8 cellular contexts compared by ENCODE assay signal in the genomic region with DNA sequence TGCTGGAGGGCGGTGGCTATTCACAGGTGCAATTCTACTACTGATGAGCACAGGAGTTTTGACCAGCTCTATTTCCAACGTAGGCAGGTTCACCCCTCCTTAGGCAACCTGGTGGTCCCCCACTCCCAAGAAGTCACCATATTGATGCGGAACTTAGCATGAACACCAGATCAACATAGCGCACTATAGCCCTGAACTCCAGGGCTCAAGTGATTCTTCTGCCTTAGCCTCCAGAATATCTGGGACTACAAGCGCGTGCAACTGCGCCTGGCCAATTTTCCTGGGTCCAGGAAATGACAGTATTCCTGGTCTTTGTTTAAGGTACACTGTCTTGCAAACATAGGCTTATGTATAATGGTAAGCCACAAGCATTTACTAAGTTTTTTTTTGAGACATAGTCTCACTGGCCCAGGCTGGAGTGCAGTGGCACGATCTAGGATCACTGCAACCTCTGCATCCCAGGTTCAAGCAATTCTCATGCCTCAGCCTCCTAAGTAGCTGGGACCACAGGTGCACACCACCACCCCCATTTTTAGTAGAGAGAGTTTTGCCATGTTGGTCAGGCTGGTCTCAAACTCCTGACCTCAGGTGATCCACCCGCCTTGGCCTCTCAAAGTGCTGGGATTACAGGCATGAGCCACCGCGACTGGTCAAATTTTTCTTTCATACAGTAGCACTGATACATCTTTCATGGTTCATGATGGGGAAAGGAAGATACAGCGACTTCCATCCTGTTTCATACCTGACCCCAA. TPM values are rescaled to one million over a fixed set of nuclear protein-coding genes. Genes with fewer than 3 reads are reported as not detected.
DNase-seq lines count a peak whose midpoint lies in the region; ATAC-seq and TF ChIP-seq lines count a peak whose summit lies in the region.

No MANE protein-coding gene starts in this region.

- peaks cover 9% of the 10 kb centered on the region for H3K36me3 ChIP-seq in endodermal cell (ENCODE audit: control insufficient read depth, insufficient read depth, low read length)
- H3K36me3 ChIP-seq in osteoblast (ENCODE audit: insufficient read depth, low read length): peaks cover 7% of the 10 kb centered on the region

- H3K27me3 Mint-ChIP-seq in CD4-positive, alpha-beta T cell: no peaks in the 10 kb centered on the region
- no peaks in the 10 kb centered on the region for H3K27me3 Mint-ChIP-seq in endodermal cell (ENCODE audit: insufficient read depth)

- H3K9ac ChIP-seq in endodermal cell (ENCODE audit: extremely low read depth, low read length, poor library complexity, severe bottlenecking): no peak overlapping the region

- peaks cover 49% of the 10 kb centered on the region for H3K36me3 Mint-ChIP-seq in CD4-positive, alpha-beta T cell (ENCODE audit: low read depth)
- peaks cover 17% of the 10 kb centered on the region for H3K36me3 Mint-ChIP-seq in endodermal cell (ENCODE audit: low read depth)

- ATAC-seq in CD4-positive, alpha-beta T cell (ENCODE audit: poor library complexity): no peak
- ATAC-seq in GM19455 (IDR thresholded peaks at IDR 0.05; ENCODE audit: unreplicated experiment): no peak
- no peak for ATAC-seq in HG03196 (IDR thresholded peaks at IDR 0.05; ENCODE audit: unreplicated experiment)
- ATAC-seq in HG03442 (IDR thresholded peaks at IDR 0.05; ENCODE audit: unreplicated experiment): no peak

- H3K27me3 ChIP-seq in CD4-positive, alpha-beta T cell (ENCODE audit: control insufficient read depth, insufficient read depth, low read length): no peaks in the 10 kb centered on the region
- H3K27me3 ChIP-seq in endodermal cell (ENCODE audit: control insufficient read depth, insufficient read depth, low read length, poor library complexity, severe bottlenecking) (no peaks in the 10 kb centered on the region), osteoblast (ENCODE audit: insufficient read depth, low read length) (no peaks in the 10 kb centered on the region)

- peak overlapping the region; percentile 83 for H3K4me3 Mint-ChIP-seq in CD4-positive, alpha-beta T cell
- peak overlapping the region; percentile 45 for H3K4me3 Mint-ChIP-seq in endodermal cell

- peak overlapping the region; percentile 98 for H3K27ac Mint-ChIP-seq in CD4-positive, alpha-beta T cell
- H3K27ac Mint-ChIP-seq in endodermal cell: peak overlapping the region; percentile 95

- peak overlapping the region; percentile 80 for H3K4me2 ChIP-seq in osteoblast (ENCODE audit: insufficient read depth, low read length)

- 91 to 96% methylated on average over 8 to 12 of the region's 12 CpGs for WGBS in endodermal cell (ENCODE audit: insufficient coverage in 1 of 2, insufficient read length in 1 of 2), 2 experiments

- no peak for DNase-seq in CD4-positive, alpha-beta T cell
- no peak for DNase-seq in RWPE1 (ENCODE audit: low spot score)
- no peak for DNase-seq in endodermal cell
- no peak for DNase-seq in osteoblast (ENCODE audit: insufficient read length, low spot score, missing footprints)
- DNase-seq in middle frontal gyrus (ENCODE audit: extremely low spot score, low spot score): no peak

- H3K4me1 Mint-ChIP-seq in CD4-positive, alpha-beta T cell (ENCODE audit: low read depth): peaks cover 90% of the 10 kb centered on the region
- peaks cover 55% of the 10 kb centered on the region for H3K4me1 Mint-ChIP-seq in endodermal cell

- H3K4me3 ChIP-seq in endodermal cell (ENCODE audit: low read length): peak overlapping the region; percentile 64
- no peak overlapping the region for H3K4me3 ChIP-seq in osteoblast (ENCODE audit: insufficient read depth, low read length)

- H3K9me3 ChIP-seq in CD4-positive, alpha-beta T cell (ENCODE audit: control insufficient read depth, low read length): no peaks in the 10 kb centered on the region
- H3K9me3 ChIP-seq in endodermal cell (ENCODE audit: control insufficient read depth, low read length) (no peaks in the 10 kb centered on the region), osteoblast (ENCODE audit: low read depth, low read length) (no peaks in the 10 kb centered on the region)

- no peaks in the 10 kb centered on the region for H3K9me3 Mint-ChIP-seq in CD4-positive, alpha-beta T cell
- H3K9me3 Mint-ChIP-seq in endodermal cell: no peaks in the 10 kb centered on the region

- intact Hi-C loops in CD4-positive, alpha-beta T cell (cut with DNase I, micrococcal nuclease): no loop called here

- CTCF ChIA-PET in CD4-positive, alpha-beta T cell (lab: Charles Lee): interaction anchor here (1.0 to 3.1 kb wide), 4 partner anchors 8 to 55 kb away, joined by 3 to 19 read pairs (median 4); partner anchors contain the start of gene MCL1
- CTCF ChIA-PET in RWPE1 (lab: Yijun Ruan, JAX): no interaction called here

- H2AFZ ChIP-seq in osteoblast (ENCODE audit: low read length): no peak overlapping the region

- H3K79me2 ChIP-seq in osteoblast (ENCODE audit: insufficient read depth, low read length): peaks cover 30% of the 10 kb centered on the region

- no peak for TF ChIP-seq CTCF in CD4-positive, alpha-beta T cell (IDR thresholded peaks at IDR 0.05)
- TF ChIP-seq CTCF in RWPE1 (conservative IDR thresholded peaks at IDR 0.05; ENCODE audit: low read depth): no peak
- no peak for TF ChIP-seq CTCF in endodermal cell (conservative IDR thresholded peaks at IDR 0.05)
- no peak for TF ChIP-seq CTCF in osteoblast (IDR thresholded peaks at IDR 0.05; ENCODE audit: extremely low read depth, low read depth, low read length)

- POLR2A ChIA-PET in CD4-positive, alpha-beta T cell (lab: Charles Lee): interaction anchor here (1.0 to 15.4 kb wide), 12 partner anchors 2 to 680 kb away, joined by 3 to 1538 read pairs (median 4); partner anchors contain the start of genes ADAMTSL4, ENSA, FALEC and MCL1
- POLR2A ChIA-PET in RWPE1 (lab: Yijun Ruan, JAX; ENCODE audit: low non-redundant PET): interaction anchor here (1.9 kb wide), 1 partner anchor 12 kb away, joined by 16 read pairs; the partner anchor contains the start of gene MCL1

- H3K4me1 ChIP-seq in endodermal cell (ENCODE audit: control insufficient read depth, insufficient read depth, low read length) (peaks cover 14% of the 10 kb centered on the region), osteoblast (ENCODE audit: insufficient read depth, low read length) (peaks cover 79% of the 10 kb centered on the region)

- H3K27ac ChIP-seq in CD4-positive, alpha-beta T cell (ENCODE audit: low read depth, low read length): peak overlapping the region; percentile 97
- peak overlapping the region; percentile 100 for H3K27ac ChIP-seq in RWPE1
- peak overlapping the region; percentile 99 for H3K27ac ChIP-seq in endodermal cell (ENCODE audit: low read depth, low read length)
- peak overlapping the region; percentile 93 for H3K27ac ChIP-seq in osteoblast (ENCODE audit: low read depth, low read length)

- H4K20me1 ChIP-seq in osteoblast (ENCODE audit: insufficient read depth, low read length): peaks cover 5% of the 10 kb centered on the region

RNA-seq across cellular contexts. Expression of gene MCL1, which starts 12.6 kb away (rescaled TPM):
- 100 to 1,000 TPM; 737 to 747 TPM for total RNA-seq in CD4-positive, alpha-beta T cell
- 100 to 1,000 TPM; 133 to 173 TPM for total RNA-seq in endodermal cell
- polyA plus RNA-seq in endodermal cell (2013, experiment 1 of 2): 132 TPM
- polyA plus RNA-seq in endodermal cell (2013, experiment 2 of 2): 134 TPM
- 168 and 176 TPM in 2 replicates for total RNA-seq in osteoblast

RNA-seq across cellular contexts. Expression of gene ADAMTSL4, which starts 17.6 kb away (rescaled TPM):
- under 1 TPM; 0.16 to 0.22 TPM for total RNA-seq in CD4-positive, alpha-beta T cell
- total RNA-seq in endodermal cell: 1 to 10 TPM; 3.7 to 3.9 TPM
- polyA plus RNA-seq in endodermal cell (2013, experiment 1 of 2): 2.9 TPM
- 1.5 TPM for polyA plus RNA-seq in endodermal cell (2013, experiment 2 of 2)
- total RNA-seq in osteoblast: 3.2 and 5.4 TPM in 2 replicates

RNA-seq across cellular contexts. Expression of gene FALEC, which starts 51.2 kb away (rescaled TPM):
- not detected for total RNA-seq in CD4-positive, alpha-beta T cell
- total RNA-seq in endodermal cell (1 to 10 TPM in 1 of 2 donors, under 1 TPM in 1; 0.70 to 1.6 TPM), osteoblast (0.36 TPM in 1 of 2 replicates, not detected in the other)
- not detected for polyA plus RNA-seq in endodermal cell (2013, experiment 1 of 2)
- not detected for polyA plus RNA-seq in endodermal cell (2013, experiment 2 of 2)

RNA-seq across cellular contexts. Expression of gene ECM1, which starts 58.9 kb away (rescaled TPM):
- under 1 TPM in 1 of 2 experiments, not detected in 1; 0.31 TPM for total RNA-seq in CD4-positive, alpha-beta T cell
- total RNA-seq in endodermal cell: 1 to 10 TPM; 4.8 to 5.6 TPM
- 5.6 TPM for polyA plus RNA-seq in endodermal cell (2013, experiment 1 of 2)
- polyA plus RNA-seq in endodermal cell (2013, experiment 2 of 2): 8.3 TPM
- 20.9 and 30.0 TPM in 2 replicates for total RNA-seq in osteoblast
